In genomic region chr9:97698865-97699264, GRCh38 we compare ENCODE assay signal across 19 cellular contexts.
"Had no signal": no experiment of that assay in that cellular context is flagged by ENCODE, and none has a peak within 500 bp of the region (broad histone marks: within the 10 kb centered on the region; RNA-seq: fewer than 3 reads in every experiment).

No MANE protein-coding gene starts in this region.

- H3K27ac ChIP-seq: cardiac muscle cell, epithelial cell of prostate, lower lobe of right lung, prostate gland, right atrium auricular region, upper lobe of right lung had no signal

- H3K4me3 Mint-ChIP-seq: activated T-helper 1 cell treated with anti-CD3 and anti-CD28 coated beads, Interleukin-12 subunit alpha, Interleukin-12 subunit beta, Interleukin-2, Interleukin-4 antibody, amounts not matched to agents 30 ng/mL and 10 ng/mL and 1 ng/mL, durations not matched to agents 14 hours and 24 hours and 36 hours; endodermal cell; mesothelial cell of epicardium; T-helper 1 cell treated with Interleukin-12 subunit alpha and Interleukin-12 subunit beta and Interleukin-4 antibody, amounts not matched to agents 30 μg/mL and 1 μg/mL, for 36 hours had no signal

- H3K4me3 ChIP-seq: cardiac muscle cell, lower lobe of right lung, prostate gland, right atrium auricular region, upper lobe of right lung had no signal

- H3K27me3 ChIP-seq: cardiac muscle cell, right atrium auricular region, upper lobe of right lung had no signal

- H3K27ac Mint-ChIP-seq: activated naive CD8-positive, alpha-beta T cell treated with anti-CD3 and anti-CD28 coated beads for 36 hours; activated T-helper 1 cell treated with anti-CD3 and anti-CD28 coated beads, Interleukin-12 subunit alpha, Interleukin-12 subunit beta, Interleukin-2, Interleukin-4 antibody, amounts not matched to agents 30 ng/mL and 10 ng/mL and 1 ng/mL, durations not matched to agents 14 hours and 24 hours and 36 hours; endodermal cell; T-helper 1 cell treated with Interleukin-12 subunit alpha and Interleukin-12 subunit beta and Interleukin-4 antibody, amounts not matched to agents 30 μg/mL and 1 μg/mL, for 36 hours had no signal

- H3K36me3 ChIP-seq: cardiac muscle cell, lower lobe of right lung, prostate gland, right atrium auricular region, upper lobe of right lung had no signal

- H3K36me3 Mint-ChIP-seq: mesothelial cell of epicardium had no signal

- ATAC-seq: lower lobe of right lung; stimulated activated naive B cell treated with anti-CD40 and anti-IgM and Interleukin-4, amounts not matched to agents 10 μg/mL and 1 μg/mL and 100 μg/mL, for 72 hours; upper lobe of right lung had no signal

- DNase-seq: activated CD4-positive, alpha-beta T cell treated with anti-CD3 and anti-CD28 coated beads, Interleukin-2, amount 50 U/mL, for 48 hours; activated gamma-delta T cell treated with Interleukin-2 at 50 U/mL for 16 hours; activated naive CD8-positive, alpha-beta T cell treated with anti-CD3 and anti-CD28 coated beads for 36 hours; amniotic stem cell; endodermal cell; foreskin fibroblast; islet precursor cell; lower lobe of right lung; small intestine; stimulated activated CD4-positive, alpha-beta T cell treated with anti-CD3 and anti-CD28 coated beads, Interleukin-4, amount 100 ng/mL, for 24 hours; upper lobe of right lung had no signal

- H3K9me3 ChIP-seq: lower lobe of right lung, prostate gland, right atrium auricular region, upper lobe of right lung had no signal

- H3K9me3 Mint-ChIP-seq: activated naive CD8-positive, alpha-beta T cell treated with anti-CD3 and anti-CD28 coated beads for 36 hours; activated T-helper 1 cell treated with anti-CD3 and anti-CD28 coated beads, Interleukin-12 subunit alpha, Interleukin-12 subunit beta, Interleukin-2, Interleukin-4 antibody, amounts not matched to agents 30 ng/mL and 10 ng/mL and 1 ng/mL, durations not matched to agents 14 hours and 24 hours and 36 hours; endodermal cell; mesothelial cell of epicardium; stimulated activated naive B cell treated with anti-CD40 and anti-IgM and Interleukin-4, amounts not matched to agents 10 μg/mL and 1 μg/mL and 100 μg/mL, for 72 hours; T-helper 1 cell treated with Interleukin-12 subunit alpha and Interleukin-12 subunit beta and Interleukin-4 antibody, amounts not matched to agents 30 μg/mL and 1 μg/mL, for 36 hours had no signal
